Comparison of ENCODE assay signal across 31 cellular contexts in the genomic region with DNA sequence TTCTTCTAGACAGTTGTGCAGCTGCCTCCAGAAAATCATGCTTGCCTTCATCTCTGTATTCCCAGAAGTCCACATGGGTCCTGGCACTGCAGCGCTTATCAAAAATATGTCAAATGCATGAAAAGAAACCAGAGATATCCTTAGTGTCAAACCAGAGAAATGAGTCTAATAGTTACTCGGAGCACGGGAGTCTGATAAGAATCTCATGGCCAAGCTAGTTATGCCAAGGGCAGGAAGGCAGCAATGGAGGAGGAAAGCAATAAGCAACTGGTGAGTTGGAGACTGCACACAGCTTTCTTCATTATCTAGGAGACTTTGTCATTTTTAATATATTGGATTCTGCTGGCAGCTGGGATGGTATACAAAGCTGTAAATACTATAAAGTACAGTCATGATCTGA.
"Had no signal": no experiment of that assay in that cellular context is flagged by ENCODE, and none has a peak within 500 bp of the region (broad histone marks: within the 10 kb centered on the region; RNA-seq: fewer than 3 reads in every experiment).

No MANE protein-coding gene starts in this region.

- H3K27ac ChIP-seq: ascending aorta, breast epithelium, cardiac muscle cell, colonic mucosa, esophagus muscularis mucosa, foreskin keratinocyte, gastrocnemius medialis had no signal

- DNase-seq: activated CD4-positive, alpha-beta memory T cell treated with anti-CD3 and anti-CD28 coated beads for 36 hours; activated CD4-positive, alpha-beta T cell treated with anti-CD3 and anti-CD28 coated beads for 36 hours; activated CD4-positive, alpha-beta T cell treated with anti-CD3 and anti-CD28 coated beads, Interleukin-2, amount 10 ng/mL, durations not matched to agents 24 days and 14 days; activated CD4-positive, CD25-positive, alpha-beta regulatory T cell; activated CD4-positive, CD25-positive, alpha-beta regulatory T cell treated with anti-CD3 and anti-CD28 coated beads, Interleukin-2, amount 50 U/mL, for 72 hours; activated CD8-positive, alpha-beta memory T cell treated with anti-CD3 and anti-CD28 coated beads, Interleukin-2, amount 10 ng/mL, durations not matched to agents 7 days and 5 days; activated CD8-positive, alpha-beta memory T cell treated with anti-CD3 and anti-CD28 coated beads, Interleukin-2, amount 50 U/mL, for 4 hours; activated CD8-positive, alpha-beta T cell treated with anti-CD3 and anti-CD28 coated beads, Interleukin-2, amount 10 ng/mL, durations not matched to agents 7 days and 5 days; activated effector memory CD4-positive, alpha-beta T cell treated with anti-CD3 and anti-CD28 coated beads, Interleukin-2, amount 50 U/mL, for 16 hours; activated naive CD4-positive, alpha-beta T cell treated with anti-CD3 and anti-CD28 coated beads for 36 hours; activated naive CD8-positive, alpha-beta T cell treated with anti-CD3 and anti-CD28 coated beads for 36 hours; activated naive CD8-positive, alpha-beta T cell treated with anti-CD3 and anti-CD28 coated beads, Interleukin-2, amount 50 U/mL, for 24 hours; activated T-cell treated with anti-CD3 and anti-CD28 coated beads, Interleukin-2, amount 50 U/mL, for 1 hour; activated T-cell treated with anti-CD3 and anti-CD28 coated beads, Interleukin-2, amount 50 U/mL, for 48 hours; central memory CD4-positive, alpha-beta T cell; cerebellar nuclear complex; colonic mucosa; effector CD8-positive, alpha-beta T cell; erythroblast; foreskin keratinocyte; gastrocnemius medialis; glutamatergic neuron; T-helper 2 cell had no signal

- H3K36me3 ChIP-seq: ascending aorta, breast epithelium, cardiac muscle cell, colonic mucosa, esophagus muscularis mucosa, gastrocnemius medialis had no signal

- H3K9me3 Mint-ChIP-seq: activated CD4-positive, alpha-beta memory T cell treated with anti-CD3 and anti-CD28 coated beads for 36 hours; activated naive CD4-positive, alpha-beta T cell treated with anti-CD3 and anti-CD28 coated beads for 36 hours; activated naive CD8-positive, alpha-beta T cell treated with anti-CD3 and anti-CD28 coated beads for 36 hours; activated naive CD8-positive, alpha-beta T cell treated with anti-CD3 and anti-CD28 coated beads, Interleukin-2, amount 50 U/mL, for 24 hours; activated T-helper 1 cell treated with anti-CD3 and anti-CD28 coated beads, Interleukin-12 subunit alpha, Interleukin-12 subunit beta, Interleukin-2, Interleukin-4 antibody, amounts not matched to agents 30 ng/mL and 10 ng/mL and 1 ng/mL, durations not matched to agents 14 hours and 24 hours and 36 hours; activated T-helper 2 cell treated with anti-CD3 and anti-CD28 coated beads, Interferon-gamma antibody, Interleukin-2, Interleukin-4, amounts not matched to agents 10 μg/mL and 5 μg/mL and 100 μg/mL, durations not matched to agents 14 hours and 24 hours and 36 hours; brain had no signal

- H3K4me3 ChIP-seq: ascending aorta, breast epithelium, cardiac muscle cell, colonic mucosa, esophagus muscularis mucosa, gastrocnemius medialis had no signal

- H3K4me1 Mint-ChIP-seq: activated CD4-positive, alpha-beta T cell treated with anti-CD3 and anti-CD28 coated beads for 36 hours; activated CD4-positive, alpha-beta T cell treated with anti-CD3 and anti-CD28 coated beads, Interleukin-2, amount 10 ng/mL, durations not matched to agents 24 days and 14 days; activated CD8-positive, alpha-beta memory T cell treated with anti-CD3 and anti-CD28 coated beads, Interleukin-2, amount 10 ng/mL, durations not matched to agents 7 days and 5 days; activated naive CD8-positive, alpha-beta T cell treated with anti-CD3 and anti-CD28 coated beads for 36 hours; activated naive CD8-positive, alpha-beta T cell treated with anti-CD3 and anti-CD28 coated beads, Interleukin-2, amount 50 U/mL, for 24 hours; brain had no signal

- H3K4me1 ChIP-seq: ascending aorta, breast epithelium, colonic mucosa had no signal

- ATAC-seq: activated CD4-positive, alpha-beta T cell treated with anti-CD3 and anti-CD28 coated beads for 36 hours; activated CD8-positive, alpha-beta memory T cell treated with anti-CD3 and anti-CD28 coated beads, Interleukin-2, amount 10 ng/mL, durations not matched to agents 7 days and 5 days; activated CD8-positive, alpha-beta T cell treated with anti-CD3 and anti-CD28 coated beads, Interleukin-2, amount 10 ng/mL, durations not matched to agents 7 days and 5 days; activated naive CD8-positive, alpha-beta T cell treated with anti-CD3 and anti-CD28 coated beads, Interleukin-2, amount 50 U/mL, for 24 hours; foreskin keratinocyte; gastrocnemius medialis had no signal

- H3K4me3 Mint-ChIP-seq: activated CD4-positive, alpha-beta memory T cell treated with anti-CD3 and anti-CD28 coated beads for 36 hours; activated CD4-positive, alpha-beta T cell treated with anti-CD3 and anti-CD28 coated beads for 36 hours; activated CD4-positive, alpha-beta T cell treated with anti-CD3 and anti-CD28 coated beads, Interleukin-2, amount 10 ng/mL, durations not matched to agents 24 days and 14 days; activated CD8-positive, alpha-beta memory T cell treated with anti-CD3 and anti-CD28 coated beads, Interleukin-2, amount 10 ng/mL, durations not matched to agents 7 days and 5 days; activated CD8-positive, alpha-beta T cell treated with anti-CD3 and anti-CD28 coated beads, Interleukin-2, amount 10 ng/mL, durations not matched to agents 7 days and 5 days; activated naive CD4-positive, alpha-beta T cell treated with anti-CD3 and anti-CD28 coated beads for 36 hours; activated naive CD4-positive, alpha-beta T cell treated with anti-CD3 and anti-CD28 coated beads, Interleukin-2, amount 50 U/mL, for 24 hours; activated naive CD8-positive, alpha-beta T cell treated with anti-CD3 and anti-CD28 coated beads for 36 hours; activated naive CD8-positive, alpha-beta T cell treated with anti-CD3 and anti-CD28 coated beads, Interleukin-2, amount 50 U/mL, for 24 hours; activated T-helper 1 cell treated with anti-CD3 and anti-CD28 coated beads, Interleukin-12 subunit alpha, Interleukin-12 subunit beta, Interleukin-2, Interleukin-4 antibody, amounts not matched to agents 30 ng/mL and 10 ng/mL and 1 ng/mL, durations not matched to agents 14 hours and 24 hours and 36 hours; brain had no signal

- H3K27me3 ChIP-seq: ascending aorta, breast epithelium, cardiac muscle cell, colonic mucosa, esophagus muscularis mucosa, foreskin keratinocyte, gastrocnemius medialis had no signal

- H3K9me3 ChIP-seq: ascending aorta, breast epithelium, colonic mucosa, esophagus muscularis mucosa, gastrocnemius medialis had no signal

- H3K27ac Mint-ChIP-seq: activated CD4-positive, alpha-beta memory T cell treated with anti-CD3 and anti-CD28 coated beads for 36 hours; activated CD4-positive, alpha-beta T cell treated with anti-CD3 and anti-CD28 coated beads for 36 hours; activated CD4-positive, alpha-beta T cell treated with anti-CD3 and anti-CD28 coated beads, Interleukin-2, amount 10 ng/mL, durations not matched to agents 24 days and 14 days; activated CD8-positive, alpha-beta memory T cell treated with anti-CD3 and anti-CD28 coated beads, Interleukin-2, amount 10 ng/mL, durations not matched to agents 7 days and 5 days; activated CD8-positive, alpha-beta T cell treated with anti-CD3 and anti-CD28 coated beads, Interleukin-2, amount 10 ng/mL, durations not matched to agents 7 days and 5 days; activated naive CD4-positive, alpha-beta T cell treated with anti-CD3 and anti-CD28 coated beads for 36 hours; activated naive CD4-positive, alpha-beta T cell treated with anti-CD3 and anti-CD28 coated beads, Interleukin-2, amount 50 U/mL, for 24 hours; activated naive CD8-positive, alpha-beta T cell treated with anti-CD3 and anti-CD28 coated beads for 36 hours; activated naive CD8-positive, alpha-beta T cell treated with anti-CD3 and anti-CD28 coated beads, Interleukin-2, amount 50 U/mL, for 24 hours; activated T-helper 1 cell treated with anti-CD3 and anti-CD28 coated beads, Interleukin-12 subunit alpha, Interleukin-12 subunit beta, Interleukin-2, Interleukin-4 antibody, amounts not matched to agents 30 ng/mL and 10 ng/mL and 1 ng/mL, durations not matched to agents 14 hours and 24 hours and 36 hours; activated T-helper 2 cell treated with anti-CD3 and anti-CD28 coated beads, Interferon-gamma antibody, Interleukin-2, Interleukin-4, amounts not matched to agents 10 μg/mL and 5 μg/mL and 100 μg/mL, durations not matched to agents 14 hours and 24 hours and 36 hours; brain had no signal

- H3K27me3 Mint-ChIP-seq: activated CD4-positive, alpha-beta memory T cell treated with anti-CD3 and anti-CD28 coated beads for 36 hours; activated CD4-positive, alpha-beta T cell treated with anti-CD3 and anti-CD28 coated beads for 36 hours; activated naive CD4-positive, alpha-beta T cell treated with anti-CD3 and anti-CD28 coated beads, Interleukin-2, amount 50 U/mL, for 24 hours; activated naive CD8-positive, alpha-beta T cell treated with anti-CD3 and anti-CD28 coated beads for 36 hours had no signal

- H3K36me3 Mint-ChIP-seq: activated CD4-positive, alpha-beta memory T cell treated with anti-CD3 and anti-CD28 coated beads for 36 hours; activated CD8-positive, alpha-beta memory T cell treated with anti-CD3 and anti-CD28 coated beads, Interleukin-2, amount 10 ng/mL, durations not matched to agents 7 days and 5 days; activated naive CD4-positive, alpha-beta T cell treated with anti-CD3 and anti-CD28 coated beads, Interleukin-2, amount 50 U/mL, for 24 hours; activated naive CD8-positive, alpha-beta T cell treated with anti-CD3 and anti-CD28 coated beads for 36 hours; brain had no signal
